23 cellular contexts compared by ENCODE assay signal in the genomic region with DNA sequence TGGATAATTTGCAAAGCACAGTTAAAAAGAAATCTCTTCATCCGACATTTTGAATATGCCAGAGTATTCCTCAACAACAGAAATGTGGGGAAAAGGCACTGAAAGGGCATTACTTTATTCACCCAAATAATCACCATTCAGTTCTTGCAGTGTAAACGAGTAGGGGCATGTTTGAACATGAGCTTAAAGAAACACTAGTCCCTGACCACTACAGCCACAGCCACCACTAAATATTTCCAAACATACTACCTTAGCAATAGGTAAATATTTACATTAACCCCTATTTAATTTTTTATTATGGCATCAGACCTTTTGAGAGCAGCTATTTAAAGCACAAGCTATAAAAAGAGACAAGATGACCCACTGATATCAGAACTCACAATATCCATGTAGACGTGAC. TPM values are rescaled to one million over a fixed set of nuclear protein-coding genes. Genes with fewer than 3 reads are reported as not detected.
DNase-seq lines count a peak whose midpoint lies in the region; ATAC-seq and TF ChIP-seq lines count a peak whose summit lies in the region.
"Had no signal": no experiment of that assay in that cellular context is flagged by ENCODE, and none has a peak within 500 bp of the region (broad histone marks: within the 10 kb centered on the region; RNA-seq: fewer than 3 reads in every experiment).

No MANE protein-coding gene starts in this region.

- H3K4me3 ChIP-seq in mammary epithelial cell (replicated peaks in 1 of 3; ENCODE audit: insufficient read depth in 1 of 3, low read depth in 2 of 3, low read length in 3 of 3): no peak overlapping the region
- H3K4me3 ChIP-seq: BLaER1 treated with 17β-estradiol and CSF1 and Interleukin-3, amounts not matched to agents 10 nM and 100 nM; GM12878; K562 had no signal

- H3K4me2 ChIP-seq in mammary epithelial cell (ENCODE audit: insufficient read depth, low read depth, low read length): no peak overlapping the region
- H3K4me2 ChIP-seq: BLaER1 treated with 17β-estradiol and CSF1 and Interleukin-3, amounts not matched to agents 10 nM and 100 nM had no signal

- H3K79me2 ChIP-seq in mammary epithelial cell (ENCODE audit: insufficient read depth, low read length): no peaks in the 10 kb centered on the region

- H3K4me1 ChIP-seq in mammary epithelial cell (ENCODE audit: insufficient read depth, low read length) (no peaks in the 10 kb centered on the region), foreskin keratinocyte (no peaks in the 10 kb centered on the region)
- H3K4me1 ChIP-seq: BLaER1 treated with 17β-estradiol and CSF1 and Interleukin-3, amounts not matched to agents 10 nM and 100 nM had no signal

- in situ Hi-C loops in mammary epithelial cell (cut with MboI; ENCODE audit: low sequenced_read_pairs in 2 of 2): no loop called here

- ATAC-seq in foreskin keratinocyte (no peak), GM21367 (IDR thresholded peaks at IDR 0.05; ENCODE audit: unreplicated experiment) (no peak)
- ATAC-seq: GM12878, HCT116, K562 had no signal

- H2AFZ ChIP-seq in mammary epithelial cell (ENCODE audit: low read depth, low read length): no peak overlapping the region

- dilution Hi-C loops in mammary epithelial cell (cut with HindIII; ENCODE audit: low sequenced_read_pairs): no loop called here

- H3K27me3 ChIP-seq in mammary epithelial cell (ENCODE audit: insufficient read depth, low read length) (no peaks in the 10 kb centered on the region), foreskin keratinocyte (no peaks in the 10 kb centered on the region)

- no TSS peak for BruUV-seq in mammary epithelial cell (replicated peaks; lab: Mats Ljungman, UMichigan)

- no peak overlapping the region for H3K9ac ChIP-seq in mammary epithelial cell (ENCODE audit: insufficient read depth, low read length)
- H3K9ac ChIP-seq: BLaER1 treated with 17β-estradiol and CSF1 and Interleukin-3, amounts not matched to agents 10 nM and 100 nM had no signal

- H3K9me3 ChIP-seq in mammary epithelial cell (replicated peaks; ENCODE audit: insufficient read depth, low read length): peaks cover 3% of the 10 kb centered on the region

- TF ChIP-seq CTCF in mammary epithelial cell (conservative IDR thresholded peaks at IDR 0.05 in 1 of 2, IDR thresholded peaks at IDR 0.05 in 1 of 2; ENCODE audit: extremely low read depth in 1 of 2, insufficient read depth in 1 of 2, low read depth in 1 of 2, low read length in 2 of 2): no peak
- TF ChIP-seq CTCF in foreskin keratinocyte (conservative IDR thresholded peaks at IDR 0.05): no peak

- H3K36me3 ChIP-seq in mammary epithelial cell (ENCODE audit: insufficient read depth, low read length): no peaks in the 10 kb centered on the region
- H3K36me3 ChIP-seq: BLaER1 treated with 17β-estradiol and CSF1 and Interleukin-3, amounts not matched to agents 10 nM and 100 nM had no signal

- DNase-seq in NCI-H526 treated with DMSO at 0.1 percent for 48 hours (lab: John Stamatoyannopoulos, UW) (peak; percentile 2), NCI-H526 (lab: John Stamatoyannopoulos, UW) (no peak), NCI-H748 (lab: John Stamatoyannopoulos, UW; ENCODE audit: unreplicated experiment) (peak; percentile 8), mammary epithelial cell (peak; percentile 62), foreskin keratinocyte (peak; percentile 14 to 28)
- DNase-seq in stimulated activated CD4-positive, alpha-beta T cell treated with anti-CD3 and anti-CD28 coated beads, Interleukin-1b, Interleukin-23, amount 100 ng/mL, for 48 hours: no peak
- DNase-seq: CD4-positive, CD25-positive, alpha-beta regulatory T cell; CD8-positive, alpha-beta memory T cell; COR-L47; DMS 273 treated with DMSO at 0.1 percent for 48 hours; DND-41; EL; GOT3; H7; HFFc6; IMR-90 had no signal

- H3K27ac ChIP-seq in mammary epithelial cell (ENCODE audit: insufficient read depth, low read depth, low read length): no peak overlapping the region
- no peak overlapping the region for H3K27ac ChIP-seq in foreskin keratinocyte
- H3K27ac ChIP-seq: BLaER1 treated with 17β-estradiol and CSF1 and Interleukin-3, amounts not matched to agents 10 nM and 100 nM had no signal

- no peaks in the 10 kb centered on the region for H4K20me1 ChIP-seq in mammary epithelial cell (ENCODE audit: insufficient read depth, low read length)
- H4K20me1 ChIP-seq: BLaER1 treated with 17β-estradiol and CSF1 and Interleukin-3, amounts not matched to agents 10 nM and 100 nM had no signal

- CTCF ChIA-PET in mammary epithelial cell (lab: Charles Lee; ENCODE audit: low non-redundant PET): no interaction called here

- intact Hi-C loops in mammary epithelial cell (cut with micrococcal nuclease): no loop called here

- 28% methylated on average over 3 of the region's 3 CpGs for WGBS in mammary epithelial cell (ENCODE audit: low coverage, missing lambda C conversion rate)

RNA-seq across cellular contexts. Expression of gene MCF2, which starts 27.6 kb away (rescaled TPM):
- total RNA-seq in mammary epithelial cell: under 1 TPM; 0.09 to 0.17 TPM
- polyA plus RNA-seq in mammary epithelial cell: 0.15 TPM
- not detected for polyA minus RNA-seq in mammary epithelial cell
- 0.21 and 0.31 TPM in 2 replicates for total RNA-seq in foreskin keratinocyte
- 0.07 and 0.12 TPM in 2 replicates for polyA plus RNA-seq in foreskin keratinocyte
- total RNA-seq: A172, G401, IMR-90 had no signal
- polyA plus RNA-seq: CD4-positive, CD25-positive, alpha-beta regulatory T cell; CD8-positive, alpha-beta memory T cell had no signal

Comparison
In these comparisons a context has a peak if more than half of its experiments do, and no peak if none do; other contexts are left out.
1. DNase-seq: peak in NCI-H526 treated with DMSO at 0.1 percent for 48 hours (single experiment), NCI-H748 (single experiment), mammary epithelial cell (single experiment) and foreskin keratinocyte (2 of 2); none in NCI-H526 (0 of 2) and stimulated activated CD4-positive, alpha-beta T cell treated with anti-CD3 and anti-CD28 coated beads, Interleukin-1b, Interleukin-23, amount 100 ng/mL, for 48 hours (single experiment).